ENCODE assay signal across 13 cellular contexts in the genomic region with DNA sequence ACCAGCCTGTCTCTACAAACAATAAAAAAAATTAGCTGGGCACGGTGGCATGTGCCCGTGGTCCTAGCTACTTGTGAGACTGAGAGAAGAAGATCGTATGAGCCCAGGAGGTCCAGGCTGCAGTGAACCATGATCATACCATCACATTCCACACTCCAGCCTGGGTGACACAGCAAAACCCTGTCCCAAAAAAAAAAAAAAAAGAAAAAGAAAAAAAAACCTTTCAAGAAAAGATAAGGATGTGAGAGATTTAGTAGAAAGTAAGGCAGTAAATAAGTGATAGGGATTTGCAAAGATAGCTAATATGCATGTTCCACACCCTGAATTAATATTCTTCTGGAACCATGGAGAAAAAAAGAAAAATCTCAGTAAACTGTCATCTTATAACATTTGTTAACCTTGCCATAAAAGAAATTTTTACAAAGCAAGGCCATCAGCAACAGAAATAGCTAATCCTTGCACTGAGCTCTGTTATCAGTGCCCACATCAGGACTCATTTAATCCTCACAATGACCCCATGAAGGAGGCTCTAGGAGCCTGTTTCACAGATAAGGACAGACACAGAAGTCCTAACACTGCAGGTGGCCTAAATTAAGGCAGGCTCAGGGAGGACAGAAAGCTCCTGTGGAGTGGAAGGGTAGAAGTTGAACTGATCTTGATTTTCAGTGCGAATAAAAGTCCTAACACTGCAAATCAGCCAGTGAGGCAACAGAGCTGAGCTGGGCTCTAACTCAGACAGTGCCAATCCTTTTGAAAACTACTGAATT. TPM values are rescaled to one million over a fixed set of nuclear protein-coding genes. Genes with fewer than 3 reads are reported as not detected.
DNase-seq lines count a peak whose midpoint lies in the region; ATAC-seq and TF ChIP-seq lines count a peak whose summit lies in the region.
"Had no signal": no experiment of that assay in that cellular context is flagged by ENCODE, and none has a peak within 500 bp of the region (broad histone marks: within the 10 kb centered on the region; RNA-seq: fewer than 3 reads in every experiment).

No MANE protein-coding gene starts in this region.

- CTCF ChIA-PET in SK-N-SH (lab: Yijun Ruan, JAX), result interaction anchor here (1.1 to 4.6 kb wide), 5 partner anchors 11 to 94 kb away, joined by 3 to 15 read pairs (median 4); no protein-coding TSS in a partner anchor

- H3K9me2 ChIP-seq in SK-N-SH, result no peaks in the 10 kb centered on the region

- TF ChIP-seq CTCF in SK-N-SH (IDR thresholded peaks at IDR 0.05) (no peak), smooth muscle cell (IDR thresholded peaks at IDR 0.05; ENCODE audit: borderline replicate concordance, insufficient read depth, poor library complexity, severe bottlenecking) (no peak), suprapubic skin (IDR thresholded peaks at IDR 0.05) (no peak)

- no peak for DNase-seq in activated T-cell treated with anti-CD3 and anti-CD28 coated beads, Interleukin-2, amount 50 U/mL, for 4 hours
- DNase-seq in activated T-cell treated with anti-CD3 and anti-CD28 coated beads for 4 hours (no peak), SK-N-SH (peak; percentile 58), fibroblast of gingiva (ENCODE audit: low read depth) (peak; percentile 53), smooth muscle cell (lab: John Stamatoyannopoulos, UW; ENCODE audit: unreplicated experiment) (no peak), D341Med (ENCODE audit: low spot score) (no peak), suprapubic skin (ENCODE audit: low spot score in 2 of 2) (no peak), NCI-H345 treated with DMSO at 0.1 percent for 48 hours (lab: John Stamatoyannopoulos, UW; ENCODE audit: unreplicated experiment) (no peak)
- DNase-seq: NCI-H2029, SW 1271 had no signal

- H3K9me3 ChIP-seq in SK-N-SH, result no peaks in the 10 kb centered on the region
- no peaks in the 10 kb centered on the region for H3K9me3 ChIP-seq in smooth muscle cell (replicated peaks; ENCODE audit: low read depth)
- H3K9me3 ChIP-seq in suprapubic skin, result no peaks in the 10 kb centered on the region

- TF ChIP-seq RAD21 in SK-N-SH (IDR thresholded peaks at IDR 0.05; ENCODE audit: low read length), result no peak

- peaks cover 78% of the 10 kb centered on the region for H3K4me1 Mint-ChIP-seq in activated T-cell treated with anti-CD3 and anti-CD28 coated beads, Interleukin-2, amount 50 U/mL, for 4 hours (ENCODE audit: low read depth)

- no peak overlapping the region for H3K4me3 ChIP-seq in SK-N-SH (ENCODE audit: low read depth in 2 of 2, low read length in 1 of 2)
- H3K4me3 ChIP-seq in smooth muscle cell, result no peak overlapping the region
- no peak overlapping the region for H3K4me3 ChIP-seq in suprapubic skin

- ATAC-seq in activated T-cell treated with anti-CD3 and anti-CD28 coated beads, Interleukin-2, amount 50 U/mL, for 4 hours, result peak in 1 of 2 donors; percentile 30
- ATAC-seq: esophagus mucosa had no signal

- H3K4me2 ChIP-seq in SK-N-SH (no peak overlapping the region), smooth muscle cell (no peak overlapping the region)

- WGBS in SK-N-SH (ENCODE audit: low lambda C conversion rate), result 56% methylated on average over 4 of the region's 4 CpGs
- WGBS in smooth muscle cell (ENCODE audit: low lambda C conversion rate), result 71% methylated on average over 4 of the region's 4 CpGs
- 40% methylated on average over 4 of the region's 4 CpGs for WGBS in suprapubic skin

- H3K4me1 ChIP-seq in SK-N-SH (ENCODE audit: control insufficient read depth in 1 of 2, insufficient read depth in 2 of 2, low read depth in 1 of 2, low read length in 1 of 2) (peaks cover 0 to 20% of the 10 kb centered on the region in 2 experiments; a peak in 2 of 4 replicates), smooth muscle cell (ENCODE audit: low read depth) (peaks cover 13% of the 10 kb centered on the region), suprapubic skin (peaks cover 62% of the 10 kb centered on the region)

- H3K36me3 Mint-ChIP-seq in activated T-cell treated with anti-CD3 and anti-CD28 coated beads, Interleukin-2, amount 50 U/mL, for 4 hours (ENCODE audit: insufficient read depth), result peaks cover 7% of the 10 kb centered on the region

- H3F3A ChIP-seq in SK-N-SH (replicated peaks; ENCODE audit: insufficient read depth) (peaks cover 13% of the 10 kb centered on the region), smooth muscle cell (ENCODE audit: low read depth) (peaks cover 8% of the 10 kb centered on the region)

- H4K20me1 ChIP-seq in SK-N-SH (ENCODE audit: insufficient read depth) (peaks cover 100% of the 10 kb centered on the region), smooth muscle cell (ENCODE audit: low read depth) (peaks cover 100% of the 10 kb centered on the region)

- no peaks in the 10 kb centered on the region for H3K9me3 Mint-ChIP-seq in activated T-cell treated with anti-CD3 and anti-CD28 coated beads, Interleukin-2, amount 50 U/mL, for 4 hours

- peak overlapping the region; percentile 37 for H3K4me3 Mint-ChIP-seq in activated T-cell treated with anti-CD3 and anti-CD28 coated beads, Interleukin-2, amount 50 U/mL, for 4 hours

- TF ChIP-seq POLR2A in suprapubic skin (IDR thresholded peaks at IDR 0.05), result no peak

- H2AFZ ChIP-seq in SK-N-SH (ENCODE audit: low read depth) (no peak overlapping the region), smooth muscle cell (ENCODE audit: low read depth) (no peak overlapping the region)

- POLR2A ChIA-PET in SK-N-SH (lab: Yijun Ruan, JAX), result interaction anchor here (0.6 to 1.2 kb wide), 4 partner anchors 25 to 60 kb away, joined by 3 to 12 read pairs (median 6); no protein-coding TSS in a partner anchor

- H3K9ac ChIP-seq in SK-N-SH, result no peak overlapping the region
- H3K9ac ChIP-seq in smooth muscle cell (ENCODE audit: low read depth), result no peak overlapping the region

- no peaks in the 10 kb centered on the region for H3K27me3 Mint-ChIP-seq in activated T-cell treated with anti-CD3 and anti-CD28 coated beads, Interleukin-2, amount 50 U/mL, for 4 hours (ENCODE audit: low read depth)

- H3K36me3 ChIP-seq in SK-N-SH (replicated peaks in 1 of 2; ENCODE audit: control insufficient read depth in 1 of 2, insufficient read depth in 2 of 2, low read length in 1 of 2), result peaks cover 3 to 10% of the 10 kb centered on the region in 2 experiments
- no peaks in the 10 kb centered on the region for H3K36me3 ChIP-seq in smooth muscle cell (ENCODE audit: low read depth)
- peaks cover 3% of the 10 kb centered on the region for H3K36me3 ChIP-seq in suprapubic skin

- H3K27me3 ChIP-seq in SK-N-SH (ENCODE audit: insufficient read depth) (no peaks in the 10 kb centered on the region), smooth muscle cell (ENCODE audit: low read depth) (no peaks in the 10 kb centered on the region), suprapubic skin (no peaks in the 10 kb centered on the region)

- H3K27ac ChIP-seq in SK-N-SH (ENCODE audit: low read depth in 2 of 2, low read length in 1 of 2), result peak overlapping the region; percentile 31 to 35
- peak overlapping the region; percentile 51 for H3K27ac ChIP-seq in smooth muscle cell (ENCODE audit: low read depth)
- no peak overlapping the region for H3K27ac ChIP-seq in suprapubic skin
- H3K27ac ChIP-seq: C4-2B had no signal

- H3K79me2 ChIP-seq in SK-N-SH (ENCODE audit: insufficient read depth), result peaks cover 100% of the 10 kb centered on the region
- peaks cover 100% of the 10 kb centered on the region for H3K79me2 ChIP-seq in smooth muscle cell (ENCODE audit: low read depth)

- TF ChIP-seq EP300 in SK-N-SH (IDR thresholded peaks at IDR 0.05; ENCODE audit: borderline replicate concordance in 1 of 2, low read depth in 1 of 2, low read length in 1 of 2) (peak in 1 of 2 experiments; percentile 56; a peak in 1 of 4 replicates), suprapubic skin (IDR thresholded peaks at IDR 0.05) (no peak)

TF ChIP-seq in SK-N-SH, 30 proteins besides CTCF, POLR2A, EP300 and RAD21 (continues in another document):
- TF ChIP-seq RCOR1 (IDR thresholded peaks at IDR 0.05; ENCODE audit: low read length) (peak; percentile 53; the same call in 1 of the 2 replicates), GATA2 (CRISPR knock-in tag; IDR thresholded peaks at IDR 0.05) (peak; percentile 94)
- TF ChIP-seq, protein P1, sequence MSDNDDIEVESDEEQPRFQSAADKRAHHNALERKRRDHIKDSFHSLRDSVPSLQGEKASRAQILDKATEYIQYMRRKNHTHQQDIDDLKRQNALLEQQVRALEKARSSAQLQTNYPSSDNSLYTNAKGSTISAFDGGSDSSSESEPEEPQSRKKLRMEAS (IDR thresholded peaks at IDR 0.05; ENCODE audit: low read depth), result no peak

RNA-seq across cellular contexts. Expression of a gene that starts 7.6 kb away (rescaled TPM):
- total RNA-seq in activated T-cell treated with anti-CD3 and anti-CD28 coated beads, Interleukin-2, amount 50 U/mL, for 4 hours, result 100 to 1,000 TPM; 354 to 395 (median 387) TPM
- polyA plus RNA-seq in SK-N-SH (2012; rRNA removed) (355 and 364 TPM in 2 replicates), smooth muscle cell (265 and 293 TPM in 2 replicates)
- polyA plus RNA-seq in SK-N-SH (2012; cell fraction: cytosol; rRNA removed), result 284 and 376 TPM in 2 replicates
- 202 and 299 TPM in 2 replicates for polyA plus RNA-seq in SK-N-SH (2012; cell fraction: nucleus; rRNA removed)
- total RNA-seq in smooth muscle cell (188 and 208 TPM in 2 replicates), suprapubic skin (100 to 1,000 TPM; 121 to 159 (median 153) TPM)

RNA-seq across cellular contexts. Expression of a gene that starts 31.8 kb away (rescaled TPM):
- total RNA-seq in activated T-cell treated with anti-CD3 and anti-CD28 coated beads, Interleukin-2, amount 50 U/mL, for 4 hours, result under 1 TPM; 0.38 to 0.61 (median 0.51) TPM
- polyA plus RNA-seq in SK-N-SH (2012; rRNA removed) (0.87 and 1.3 TPM in 2 replicates), smooth muscle cell (0.18 and 0.46 TPM in 2 replicates)
- polyA plus RNA-seq in SK-N-SH (2012; cell fraction: cytosol; rRNA removed), result 0.03 TPM in 2 replicates
- 8.0 and 11.4 TPM in 2 replicates for polyA plus RNA-seq in SK-N-SH (2012; cell fraction: nucleus; rRNA removed)
- total RNA-seq in smooth muscle cell (1.3 TPM in 1 of 2 replicates, not detected in the other), suprapubic skin (1 to 10 TPM in 1 of 4 donors, under 1 TPM in 2, not detected in 1; 0.30 to 3.3 (median 0.81) TPM)
- total RNA-seq: mononuclear cell had no signal

RNA-seq across cellular contexts. Expression of a gene that starts 35.8 kb away (rescaled TPM):
- 1 to 10 TPM; 2.4 to 3.5 (median 2.5) TPM for total RNA-seq in activated T-cell treated with anti-CD3 and anti-CD28 coated beads, Interleukin-2, amount 50 U/mL, for 4 hours
- 3.8 and 4.8 TPM in 2 replicates for polyA plus RNA-seq in SK-N-SH (2012; rRNA removed)
- 1.7 and 2.8 TPM in 2 replicates for polyA plus RNA-seq in SK-N-SH (2012; cell fraction: cytosol; rRNA removed)
- polyA plus RNA-seq in SK-N-SH (2012; cell fraction: nucleus; rRNA removed), result 8.9 and 11.6 TPM in 2 replicates
- 0.18 and 0.45 TPM in 2 replicates for total RNA-seq in smooth muscle cell
- polyA plus RNA-seq in smooth muscle cell, result 1.7 and 7.4 TPM in 2 replicates
- 1 to 10 TPM; 2.2 to 6.0 (median 4.5) TPM for total RNA-seq in suprapubic skin

Comparison
In these comparisons a context has a peak if more than half of its experiments do, and no peak if none do; other contexts are left out.
1. DNase-seq: peak in SK-N-SH (single experiment) and fibroblast of gingiva (single experiment); none in activated T-cell treated with anti-CD3 and anti-CD28 coated beads, Interleukin-2, amount 50 U/mL, for 4 hours (single experiment), activated T-cell treated with anti-CD3 and anti-CD28 coated beads for 4 hours (single experiment), smooth muscle cell (single experiment), D341Med (single experiment), suprapubic skin (0 of 2) and NCI-H345 treated with DMSO at 0.1 percent for 48 hours (single experiment).